ENCODE assay signal across 9 cellular contexts in genomic region chr4:145829629-145830395, GRCh38.
DNase-seq lines count a peak whose midpoint lies in the region; ATAC-seq and TF ChIP-seq lines count a peak whose summit lies in the region.
"Had no signal": no experiment of that assay in that cellular context is flagged by ENCODE, and none has a peak within 500 bp of the region (broad histone marks: within the 10 kb centered on the region; RNA-seq: fewer than 3 reads in every experiment).

No MANE protein-coding gene starts in this region.

- H3K4me2 ChIP-seq in DND-41 (ENCODE audit: insufficient read depth, low read length), result no peak overlapping the region

- DNase-seq in DND-41 (no peak), amniotic stem cell (lab: John Stamatoyannopoulos, UW) (no peak), foreskin melanocyte (no peak), omental fat pad (ENCODE audit: low spot score) (no peak), mesenteric fat pad (ENCODE audit: low spot score) (no peak)
- peak; percentile 59 for DNase-seq in activated naive CD8-positive, alpha-beta T cell treated with anti-CD3 and anti-CD28 coated beads, Interleukin-2, amount 50 U/mL, for 24 hours
- DNase-seq: NCI-H1105 treated with DMSO at 0.1 percent for 48 hours had no signal

- H3K36me3 ChIP-seq in DND-41 (ENCODE audit: insufficient read depth, low read length), result no peaks in the 10 kb centered on the region

- H3K4me3 ChIP-seq in DND-41 (ENCODE audit: low read depth in 1 of 2, low read length in 2 of 2), result no peak overlapping the region

- peaks cover 57% of the 10 kb centered on the region for H3K4me1 Mint-ChIP-seq in activated naive CD8-positive, alpha-beta T cell treated with anti-CD3 and anti-CD28 coated beads, Interleukin-2, amount 50 U/mL, for 24 hours

- H2AFZ ChIP-seq in DND-41 (ENCODE audit: low read depth, low read length), result no peak overlapping the region

- H3K27ac Mint-ChIP-seq in activated naive CD8-positive, alpha-beta T cell treated with anti-CD3 and anti-CD28 coated beads, Interleukin-2, amount 50 U/mL, for 24 hours, result peak overlapping the region; percentile 93

- H3K79me2 ChIP-seq in DND-41 (ENCODE audit: insufficient read depth, low read length), result no peaks in the 10 kb centered on the region

- ATAC-seq in DND-41 (ENCODE audit: insufficient read depth, low read depth), result peak; percentile 48; the same call in 1 of the 3 replicates
- peak; percentile 69 for ATAC-seq in GM19438 (IDR thresholded peaks at IDR 0.05; ENCODE audit: low read depth, unreplicated experiment)
- ATAC-seq in HG03103 (IDR thresholded peaks at IDR 0.05; ENCODE audit: low read depth, unreplicated experiment), result peak; percentile 53
- ATAC-seq in activated naive CD8-positive, alpha-beta T cell treated with anti-CD3 and anti-CD28 coated beads, Interleukin-2, amount 50 U/mL, for 24 hours, result peak; percentile 93
- ATAC-seq in omental fat pad (ENCODE audit: low FRiP score), result no peak

- H3K27me3 ChIP-seq in DND-41 (ENCODE audit: insufficient read depth, low read length, poor library complexity), result no peaks in the 10 kb centered on the region

- no peak overlapping the region for H3K9ac ChIP-seq in DND-41 (ENCODE audit: low read depth, low read length)

- TF ChIP-seq CTCF in DND-41 (IDR thresholded peaks at IDR 0.05; ENCODE audit: borderline replicate concordance, extremely low read depth, low read length, poor library complexity, severe bottlenecking), result no peak
- TF ChIP-seq CTCF in omental fat pad (IDR thresholded peaks at IDR 0.05), result no peak

- H4K20me1 ChIP-seq in DND-41 (ENCODE audit: insufficient read depth, low read length), result no peaks in the 10 kb centered on the region

- no peak overlapping the region for H3K27ac ChIP-seq in DND-41 (ENCODE audit: low read length)

- H3K27me3 Mint-ChIP-seq in activated naive CD8-positive, alpha-beta T cell treated with anti-CD3 and anti-CD28 coated beads, Interleukin-2, amount 50 U/mL, for 24 hours, result no peaks in the 10 kb centered on the region

- no peaks in the 10 kb centered on the region for H3K4me1 ChIP-seq in DND-41 (ENCODE audit: insufficient read depth, low read length)

- peak overlapping the region; percentile 59 for H3K4me3 Mint-ChIP-seq in activated naive CD8-positive, alpha-beta T cell treated with anti-CD3 and anti-CD28 coated beads, Interleukin-2, amount 50 U/mL, for 24 hours

- H3K9me3 ChIP-seq in DND-41 (ENCODE audit: insufficient read depth, low read length, severe bottlenecking), result no peaks in the 10 kb centered on the region

- H3K36me3 Mint-ChIP-seq in activated naive CD8-positive, alpha-beta T cell treated with anti-CD3 and anti-CD28 coated beads, Interleukin-2, amount 50 U/mL, for 24 hours (ENCODE audit: low read depth), result peaks cover 52% of the 10 kb centered on the region

- H3K9me3 Mint-ChIP-seq in activated naive CD8-positive, alpha-beta T cell treated with anti-CD3 and anti-CD28 coated beads, Interleukin-2, amount 50 U/mL, for 24 hours, result no peaks in the 10 kb centered on the region
